In genomic region chr4:4645743-4646142, GRCh38 we compare ENCODE assay signal across 21 cellular contexts.
"Had no signal": no experiment of that assay in that cellular context is flagged by ENCODE, and none has a peak within 500 bp of the region (broad histone marks: within the 10 kb centered on the region; RNA-seq: fewer than 3 reads in every experiment).

No MANE protein-coding gene starts in this region.

- H3K9me3 Mint-ChIP-seq: activated naive CD4-positive, alpha-beta T cell treated with anti-CD3 and anti-CD28 coated beads for 36 hours; activated T-cell treated with anti-CD3 and anti-CD28 coated beads, Interleukin-2, amount 50 U/mL, for 4 hours; dendritic cell treated with granulocyte-macrophage colony-stimulating factor and Interleukin-4, amounts not matched to agents 40 ng/mL and 50 ng/mL, for 4 days; memory B cell had no signal

- H3K27ac ChIP-seq: esophagus muscularis mucosa, ovary, prostate gland, testis, vagina had no signal

- H3K9me3 ChIP-seq: ovary, prostate gland, testis, vagina had no signal

- H3K27me3 ChIP-seq: esophagus muscularis mucosa, ovary, testis, vagina had no signal

- H3K36me3 ChIP-seq: esophagus muscularis mucosa, ovary, prostate gland, vagina had no signal

- H3K27ac Mint-ChIP-seq: activated CD4-positive, alpha-beta T cell treated with anti-CD3 and anti-CD28 coated beads for 36 hours; activated naive CD4-positive, alpha-beta T cell treated with anti-CD3 and anti-CD28 coated beads for 36 hours; dendritic cell treated with granulocyte-macrophage colony-stimulating factor and Interleukin-4, amounts not matched to agents 40 ng/mL and 50 ng/mL, for 4 days; memory B cell; naive thymus-derived CD4-positive, alpha-beta T cell; type B pancreatic cell had no signal

- ATAC-seq: activated CD4-positive, alpha-beta T cell treated with anti-CD3 and anti-CD28 coated beads for 36 hours; activated T-cell treated with anti-CD3 and anti-CD28 coated beads, Interleukin-2, amount 50 U/mL, for 4 hours; naive thymus-derived CD4-positive, alpha-beta T cell had no signal

- H3K4me1 Mint-ChIP-seq: activated CD4-positive, alpha-beta T cell treated with anti-CD3 and anti-CD28 coated beads for 36 hours; memory B cell; naive thymus-derived CD4-positive, alpha-beta T cell had no signal

- H3K27me3 Mint-ChIP-seq: activated CD4-positive, alpha-beta T cell treated with anti-CD3 and anti-CD28 coated beads for 36 hours; dendritic cell treated with granulocyte-macrophage colony-stimulating factor and Interleukin-4, amounts not matched to agents 40 ng/mL and 50 ng/mL, for 4 days; memory B cell; naive thymus-derived CD4-positive, alpha-beta T cell had no signal

- DNase-seq: activated CD4-positive, alpha-beta T cell treated with anti-CD3 and anti-CD28 coated beads for 36 hours; activated CD4-positive, alpha-beta T cell treated with anti-CD3 and anti-CD28 coated beads, Interleukin-2, amount 50 U/mL, for 48 hours; activated CD8-positive, alpha-beta memory T cell treated with anti-CD3 and anti-CD28 coated beads, Interleukin-2, amount 50 U/mL, for 48 hours; activated naive CD4-positive, alpha-beta T cell treated with anti-CD3 and anti-CD28 coated beads for 36 hours; activated T-cell treated with anti-CD3 and anti-CD28 coated beads, Interleukin-2, amount 50 U/mL, for 4 hours; amygdala; effector CD4-positive, alpha-beta T cell; glutamatergic neuron; hippocampal formation; naive thymus-derived CD4-positive, alpha-beta T cell; ovary; stimulated activated CD4-positive, alpha-beta T cell treated with anti-CD3 and anti-CD28 coated beads, Interleukin-4, amount 100 ng/mL, for 1 hour; stimulated activated naive CD4-positive, alpha-beta T cell; T-helper 9 cell; testis had no signal

- H3K4me1 ChIP-seq: esophagus muscularis mucosa, prostate gland, testis, vagina had no signal

- H3K4me3 Mint-ChIP-seq: activated CD4-positive, alpha-beta T cell treated with anti-CD3 and anti-CD28 coated beads for 36 hours; activated naive CD4-positive, alpha-beta T cell treated with anti-CD3 and anti-CD28 coated beads for 36 hours; activated T-cell treated with anti-CD3 and anti-CD28 coated beads, Interleukin-2, amount 50 U/mL, for 4 hours; dendritic cell treated with granulocyte-macrophage colony-stimulating factor and Interleukin-4, amounts not matched to agents 40 ng/mL and 50 ng/mL, for 4 days; memory B cell; naive thymus-derived CD4-positive, alpha-beta T cell; type B pancreatic cell had no signal

- H3K4me3 ChIP-seq: esophagus muscularis mucosa, ovary, prostate gland, testis, vagina had no signal
